In the genomic region with DNA sequence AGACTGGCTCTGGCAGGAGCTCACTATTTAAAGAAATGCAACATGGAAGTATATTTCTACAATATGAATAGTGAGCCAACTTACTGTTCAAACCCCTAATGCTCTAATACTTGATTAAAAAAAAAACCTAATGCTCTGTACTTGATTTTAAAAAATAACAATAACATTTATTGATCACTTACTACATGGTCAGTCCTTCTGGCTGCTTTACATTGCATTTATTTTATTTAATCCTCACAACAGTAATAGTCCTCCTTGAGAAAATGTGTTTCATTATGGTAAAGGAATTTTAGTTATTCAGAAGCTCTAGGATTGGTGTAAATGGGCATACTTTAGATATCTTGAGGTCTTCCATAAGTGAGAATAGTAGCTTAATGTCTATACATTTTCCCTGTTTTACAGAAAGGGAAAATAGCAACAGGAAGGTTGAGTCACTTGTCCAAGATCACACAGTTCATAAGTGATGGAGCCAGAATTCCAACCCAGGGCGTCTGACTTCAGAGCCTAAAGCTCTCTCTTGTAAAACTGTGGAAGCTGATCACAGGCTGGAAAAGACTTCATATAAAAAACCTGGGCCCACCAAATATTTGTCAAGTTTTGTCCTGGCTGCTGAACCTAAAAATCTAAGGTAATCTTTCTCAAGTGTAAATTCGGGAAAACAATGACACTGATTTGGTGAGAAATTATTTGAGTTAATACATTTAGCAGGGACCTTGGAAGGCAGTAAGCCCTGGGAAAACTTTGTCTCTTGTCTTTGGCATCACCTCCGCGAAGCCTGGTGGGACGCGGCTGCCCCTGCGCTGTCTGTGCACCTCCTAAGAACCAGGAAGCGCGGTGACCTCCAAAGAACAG, we compare ENCODE assay signal across 8 cellular contexts. TPM values are rescaled to one million over a fixed set of nuclear protein-coding genes. Genes with fewer than 3 reads are reported as not detected.
DNase-seq lines count a peak whose midpoint lies in the region; ATAC-seq, FAIRE-seq and TF ChIP-seq lines count a peak whose summit lies in the region.

No MANE protein-coding gene starts in this region.

- no peak for TF ChIP-seq POLR2A in H54 (IDR thresholded peaks at IDR 0.05; ENCODE audit: low read depth, low read length)

- FAIRE-seq in kidney (lab: Jason Lieb, UNC), result no peak
- no peak for FAIRE-seq in H54 (lab: Jason Lieb, UNC)

- H3K27me3 ChIP-seq in BE2C (no peaks in the 10 kb centered on the region), stomach smooth muscle (ENCODE audit: control insufficient read depth in 1 of 2, insufficient read depth in 2 of 2, low read length in 2 of 2) (no peaks in the 10 kb centered on the region)

- ATAC-seq in GM19438 (IDR thresholded peaks at IDR 0.05; ENCODE audit: low read depth, unreplicated experiment) (peak; percentile 13), HG03571 (IDR thresholded peaks at IDR 0.05; ENCODE audit: unreplicated experiment) (peak; percentile 8)

- H3K27ac ChIP-seq in kidney (ENCODE audit: low read depth in 2 of 2, low read length in 2 of 2) (peak overlapping the region in 1 of 2 donors; percentile 71), stomach smooth muscle (ENCODE audit: low read length) (peak overlapping the region; percentile 53)

- H3K36me3 ChIP-seq in BE2C, result peaks cover 8% of the 10 kb centered on the region
- H3K36me3 ChIP-seq in kidney (ENCODE audit: control insufficient read depth in 1 of 2, insufficient read depth in 2 of 2, low read length in 2 of 2), result no peaks in the 10 kb centered on the region
- no peaks in the 10 kb centered on the region for H3K36me3 ChIP-seq in stomach smooth muscle (ENCODE audit: control insufficient read depth in 2 of 2, insufficient read depth in 2 of 2, low read length in 2 of 2)

- H3K4me1 ChIP-seq in BE2C, result peaks cover 17% of the 10 kb centered on the region
- H3K4me1 ChIP-seq in kidney (ENCODE audit: control insufficient read depth in 1 of 2, insufficient read depth in 1 of 2, low read depth in 1 of 2, low read length in 2 of 2), result no peaks in the 10 kb centered on the region
- peaks cover 4% of the 10 kb centered on the region for H3K4me1 ChIP-seq in stomach smooth muscle (ENCODE audit: control insufficient read depth, insufficient read depth, low read length)

- no peak for TF ChIP-seq CTCF in BE2C (IDR thresholded peaks at IDR 0.05; ENCODE audit: low read depth, low read length)
- TF ChIP-seq CTCF in astrocyte of the spinal cord (IDR thresholded peaks at IDR 0.05; ENCODE audit: low read depth, low read length), result no peak
- no peak for TF ChIP-seq CTCF in kidney (IDR thresholded peaks at IDR 0.05; ENCODE audit: borderline replicate concordance, extremely low read depth, insufficient read depth)

- intact Hi-C loops in kidney (cut with DNase I), result no loop called here

- H3K9me3 ChIP-seq in BE2C (no peaks in the 10 kb centered on the region), kidney (ENCODE audit: control insufficient read depth in 1 of 2, low read length in 2 of 2) (no peaks in the 10 kb centered on the region), stomach smooth muscle (ENCODE audit: control insufficient read depth in 2 of 2, low read length in 2 of 2) (no peaks in the 10 kb centered on the region)

- in situ Hi-C loops in astrocyte of the spinal cord (cut with HindIII; ENCODE audit: low sequenced_read_pairs), result no loop called here

- H3K9ac ChIP-seq in kidney (ENCODE audit: low read length in 2 of 2) (peak overlapping the region; percentile 83 to 90), stomach smooth muscle (ENCODE audit: low read length in 2 of 2) (peak overlapping the region; percentile 71 to 82)

- DNase-seq in BE2C (no peak), astrocyte of the spinal cord (ENCODE audit: low read depth, low spot score) (peak; percentile 45), kidney (no peak), NCI-H1048 (lab: John Stamatoyannopoulos, UW) (no peak), H54 (ENCODE audit: insufficient read length, low spot score) (no peak)

- H3K4me3 ChIP-seq in BE2C (ENCODE audit: low read depth, low read length) (peak overlapping the region; percentile 88), astrocyte of the spinal cord (ENCODE audit: low read depth, low read length) (peak overlapping the region; percentile 92), kidney (ENCODE audit: low read length in 2 of 2) (peak overlapping the region; percentile 69 to 72), stomach smooth muscle (ENCODE audit: low read length in 2 of 2) (peak overlapping the region; percentile 89 to 98)

RNA-seq across cellular contexts. Expression of a gene that starts 0.9 kb away (rescaled TPM):
- 41.1 TPM for polyA plus RNA-seq in BE2C (2012; ENCODE audit: insufficient read depth, insufficient read length, low read depth)
- 12.6 TPM for total RNA-seq in kidney
- polyA plus RNA-seq in kidney (ENCODE audit: insufficient read depth, low read depth, low replicate concordance), result 10.4 TPM
